In genomic region chr12:107349008-107349747, GRCh38 we compare ENCODE assay signal across 9 cellular contexts.
DNase-seq lines count a peak whose midpoint lies in the region; ATAC-seq and TF ChIP-seq lines count a peak whose summit lies in the region.
"Had no signal": no experiment of that assay in that cellular context is flagged by ENCODE, and none has a peak within 500 bp of the region (broad histone marks: within the 10 kb centered on the region; RNA-seq: fewer than 3 reads in every experiment).

No MANE protein-coding gene starts in this region.

- H3K9me3 Mint-ChIP-seq in activated CD4-positive, alpha-beta T cell treated with anti-CD3 and anti-CD28 coated beads for 36 hours (ENCODE audit: low read depth), result peaks cover 6% of the 10 kb centered on the region
- H3K9me3 Mint-ChIP-seq: CD8-positive, alpha-beta T cell had no signal

- no peaks in the 10 kb centered on the region for H3K27me3 Mint-ChIP-seq in activated CD4-positive, alpha-beta T cell treated with anti-CD3 and anti-CD28 coated beads for 36 hours

- H3K9me3 ChIP-seq in AG04450 (ENCODE audit: control insufficient read depth, insufficient read depth, low read length) (no peaks in the 10 kb centered on the region), HUES48 (ENCODE audit: control insufficient read depth, insufficient read depth, low read length) (peaks cover 7% of the 10 kb centered on the region; the same call in 1 of the 2 replicates), adipocyte (ENCODE audit: control insufficient read depth, low read length) (no peaks in the 10 kb centered on the region)

- no peak overlapping the region for H3K27ac Mint-ChIP-seq in activated CD4-positive, alpha-beta T cell treated with anti-CD3 and anti-CD28 coated beads for 36 hours
- H3K27ac Mint-ChIP-seq: CD8-positive, alpha-beta T cell had no signal

- H3K4me3 Mint-ChIP-seq in activated CD4-positive, alpha-beta T cell treated with anti-CD3 and anti-CD28 coated beads for 36 hours, result no peak overlapping the region
- H3K4me3 Mint-ChIP-seq: CD8-positive, alpha-beta T cell had no signal

- no peaks in the 10 kb centered on the region for H3K36me3 ChIP-seq in HUES48 (ENCODE audit: control insufficient read depth, insufficient read depth, low read length)
- H3K36me3 ChIP-seq in adipocyte (ENCODE audit: control insufficient read depth, insufficient read depth, low read length, severe bottlenecking), result no peaks in the 10 kb centered on the region

- intact Hi-C loops in activated CD4-positive, alpha-beta T cell treated with anti-CD3 and anti-CD28 coated beads for 36 hours (cut with DNase I, micrococcal nuclease), result no loop called here

- H3K27me3 ChIP-seq in AG04450 (ENCODE audit: control insufficient read depth, insufficient read depth, low read length), result no peaks in the 10 kb centered on the region
- H3K27me3 ChIP-seq in HUES48 (ENCODE audit: control insufficient read depth, insufficient read depth, low read length), result no peaks in the 10 kb centered on the region
- peaks cover 4% of the 10 kb centered on the region for H3K27me3 ChIP-seq in adipocyte (replicated peaks; ENCODE audit: control insufficient read depth, insufficient read depth, low read length)

- DNase-seq in AG04450 (ENCODE audit: low read depth, low spot score) (peak; percentile 71), adipocyte (ENCODE audit: low read depth) (peak; percentile 44), islet precursor cell (peak; percentile 99), NCI-H446 (lab: John Stamatoyannopoulos, UW) (no peak), NCI-H2107 (lab: John Stamatoyannopoulos, UW) (no peak)
- DNase-seq in activated CD4-positive, alpha-beta T cell treated with anti-CD3 and anti-CD28 coated beads for 36 hours, result no peak
- DNase-seq: CD8-positive, alpha-beta T cell had no signal

- no peak for TF ChIP-seq CTCF in AG04450 (IDR thresholded peaks at IDR 0.05; ENCODE audit: low read depth, low read length)

- H3K4me1 Mint-ChIP-seq in activated CD4-positive, alpha-beta T cell treated with anti-CD3 and anti-CD28 coated beads for 36 hours, result peaks cover 49% of the 10 kb centered on the region

- no peaks in the 10 kb centered on the region for H3K4me1 ChIP-seq in HUES48 (ENCODE audit: control insufficient read depth, insufficient read depth, low read length)
- H3K4me1 ChIP-seq in adipocyte (ENCODE audit: control insufficient read depth, insufficient read depth, low read length), result peaks cover 9% of the 10 kb centered on the region

- H3K4me3 ChIP-seq in AG04450 (ENCODE audit: low read depth, low read length) (no peak overlapping the region), HUES48 (ENCODE audit: low read depth, low read length) (no peak overlapping the region), adipocyte (ENCODE audit: low read length) (no peak overlapping the region)

- H3K27ac ChIP-seq in AG04450 (ENCODE audit: low read depth, low read length) (no peak overlapping the region), HUES48 (ENCODE audit: low read depth, low read length) (no peak overlapping the region)

- H3K36me3 Mint-ChIP-seq in activated CD4-positive, alpha-beta T cell treated with anti-CD3 and anti-CD28 coated beads for 36 hours (ENCODE audit: low read depth), result peaks cover 8% of the 10 kb centered on the region
- H3K36me3 Mint-ChIP-seq: CD8-positive, alpha-beta T cell had no signal

- H3K9ac ChIP-seq in HUES48 (ENCODE audit: low read depth, low read length) (peak overlapping the region; percentile 37; the same call in 1 of the 2 replicates), adipocyte (ENCODE audit: low read length) (no peak overlapping the region)

- POLR2A ChIA-PET in AG04450 (lab: Yijun Ruan, JAX), result no interaction called here
- POLR2A ChIA-PET in activated CD4-positive, alpha-beta T cell treated with anti-CD3 and anti-CD28 coated beads for 36 hours (lab: Charles Lee), result no interaction called here

- CTCF ChIA-PET in AG04450 (lab: Charles Lee), result interaction anchor here (1.3 to 1.4 kb wide), 2 partner anchors 218 to 258 kb away, joined by 3 to 7 read pairs; no protein-coding TSS in a partner anchor
- CTCF ChIA-PET in activated CD4-positive, alpha-beta T cell treated with anti-CD3 and anti-CD28 coated beads for 36 hours (lab: Charles Lee), result interaction anchor here (1.7 to 2.4 kb wide), 2 partner anchors 18 to 218 kb away, joined by 6 to 7 read pairs; no protein-coding TSS in a partner anchor

- ATAC-seq in HG02588 (IDR thresholded peaks at IDR 0.05; ENCODE audit: unreplicated experiment), result no peak
- ATAC-seq in activated CD4-positive, alpha-beta T cell treated with anti-CD3 and anti-CD28 coated beads for 36 hours, result no peak
- ATAC-seq: CD8-positive, alpha-beta T cell had no signal

Comparison
In these comparisons a context has a peak if more than half of its experiments do, and no peak if none do; other contexts are left out.
1. DNase-seq: peak in AG04450 (single experiment), adipocyte (single experiment) and islet precursor cell (single experiment); none in NCI-H446 (0 of 2), NCI-H2107 (single experiment) and activated CD4-positive, alpha-beta T cell treated with anti-CD3 and anti-CD28 coated beads for 36 hours (single experiment).